In genomic region chr6:119312875-119313338, GRCh38 we compare ENCODE assay signal across 1 cellular context.
TF ChIP-seq lines count a peak whose summit lies in the region.

No MANE protein-coding gene starts in this region.

TF ChIP-seq in GM12878, 131 proteins besides CTCF, POLR2A, EP300 and RAD21 (continued from another document):
- no peak for TF ChIP-seq ZBTB40 (IDR thresholded peaks at IDR 0.05; ENCODE audit: borderline replicate concordance)
- TF ChIP-seq POU2F2 (IDR thresholded peaks at IDR 0.05; ENCODE audit: borderline replicate concordance, low read depth, low read length), result no peak
- peak in 1 of 2 experiments; percentile 69; a peak in 2 of 4 replicates for TF ChIP-seq BHLHE40 (IDR thresholded peaks at IDR 0.05; ENCODE audit: borderline replicate concordance in 1 of 2, low read depth in 2 of 2, low read length in 1 of 2)
- TF ChIP-seq FOXM1 (IDR thresholded peaks at IDR 0.05; ENCODE audit: low read depth, low read length), result 0 out of 2 replicates have a peak, but pooled peaks have one; percentile 24
- TF ChIP-seq NKRF (conservative IDR thresholded peaks at IDR 0.05), result no peak
- no peak for TF ChIP-seq YY1 (IDR thresholded peaks at IDR 0.05; ENCODE audit: low read depth, low read length)
- no peak for TF ChIP-seq KDM1A (IDR thresholded peaks at IDR 0.05; ENCODE audit: borderline replicate concordance)
- TF ChIP-seq MEF2B (IDR thresholded peaks at IDR 0.05; ENCODE audit: partially characterized antibody, poor library complexity, severe bottlenecking), result no peak
- TF ChIP-seq NR2C1 (IDR thresholded peaks at IDR 0.05), result peak; percentile 48; the same call in 1 of the 2 replicates
- TF ChIP-seq, protein P1, sequence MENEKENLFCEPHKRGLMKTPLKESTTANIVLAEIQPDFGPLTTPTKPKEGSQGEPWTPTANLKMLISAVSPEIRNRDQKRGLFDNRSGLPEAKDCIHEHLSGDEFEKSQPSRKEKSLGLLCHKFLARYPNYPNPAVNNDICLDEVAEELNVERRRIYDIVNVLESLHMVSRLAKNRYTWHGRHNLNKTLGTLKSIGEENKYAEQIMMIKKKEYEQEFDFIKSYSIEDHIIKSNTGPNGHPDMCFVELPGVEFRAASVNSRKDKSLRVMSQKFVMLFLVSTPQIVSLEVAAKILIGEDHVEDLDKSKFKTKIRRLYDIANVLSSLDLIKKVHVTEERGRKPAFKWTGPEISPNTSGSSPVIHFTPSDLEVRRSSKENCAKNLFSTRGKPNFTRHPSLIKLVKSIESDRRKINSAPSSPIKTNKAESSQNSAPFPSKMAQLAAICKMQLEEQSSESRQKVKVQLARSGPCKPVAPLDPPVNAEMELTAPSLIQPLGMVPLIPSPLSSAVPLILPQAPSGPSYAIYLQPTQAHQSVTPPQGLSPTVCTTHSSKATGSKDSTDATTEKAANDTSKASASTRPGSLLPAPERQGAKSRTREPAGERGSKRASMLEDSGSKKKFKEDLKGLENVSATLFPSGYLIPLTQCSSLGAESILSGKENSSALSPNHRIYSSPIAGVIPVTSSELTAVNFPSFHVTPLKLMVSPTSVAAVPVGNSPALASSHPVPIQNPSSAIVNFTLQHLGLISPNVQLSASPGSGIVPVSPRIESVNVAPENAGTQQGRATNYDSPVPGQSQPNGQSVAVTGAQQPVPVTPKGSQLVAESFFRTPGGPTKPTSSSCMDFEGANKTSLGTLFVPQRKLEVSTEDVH (IDR thresholded peaks at IDR 0.05; ENCODE audit: low read depth, partially characterized antibody), result no peak
- TF ChIP-seq HCFC1 (IDR thresholded peaks at IDR 0.05; ENCODE audit: low read length), result no peak
- TF ChIP-seq SIX5 (IDR thresholded peaks at IDR 0.05; ENCODE audit: low read depth, low read length, severe bottlenecking), result no peak
- TF ChIP-seq MTA2 (IDR thresholded peaks at IDR 0.05; ENCODE audit: low read depth), result peak; percentile 16; the same call in 1 of the 2 replicates
- TF ChIP-seq, protein P2, sequence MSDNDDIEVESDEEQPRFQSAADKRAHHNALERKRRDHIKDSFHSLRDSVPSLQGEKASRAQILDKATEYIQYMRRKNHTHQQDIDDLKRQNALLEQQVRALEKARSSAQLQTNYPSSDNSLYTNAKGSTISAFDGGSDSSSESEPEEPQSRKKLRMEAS (IDR thresholded peaks at IDR 0.05; ENCODE audit: low read depth, low read length), result no peak
- TF ChIP-seq PAX8 (IDR thresholded peaks at IDR 0.05), result no peak
- TF ChIP-seq EED (IDR thresholded peaks at IDR 0.05; ENCODE audit: low read depth), result peak; percentile 40; the same call in 1 of the 2 replicates
- TF ChIP-seq, protein P3, sequence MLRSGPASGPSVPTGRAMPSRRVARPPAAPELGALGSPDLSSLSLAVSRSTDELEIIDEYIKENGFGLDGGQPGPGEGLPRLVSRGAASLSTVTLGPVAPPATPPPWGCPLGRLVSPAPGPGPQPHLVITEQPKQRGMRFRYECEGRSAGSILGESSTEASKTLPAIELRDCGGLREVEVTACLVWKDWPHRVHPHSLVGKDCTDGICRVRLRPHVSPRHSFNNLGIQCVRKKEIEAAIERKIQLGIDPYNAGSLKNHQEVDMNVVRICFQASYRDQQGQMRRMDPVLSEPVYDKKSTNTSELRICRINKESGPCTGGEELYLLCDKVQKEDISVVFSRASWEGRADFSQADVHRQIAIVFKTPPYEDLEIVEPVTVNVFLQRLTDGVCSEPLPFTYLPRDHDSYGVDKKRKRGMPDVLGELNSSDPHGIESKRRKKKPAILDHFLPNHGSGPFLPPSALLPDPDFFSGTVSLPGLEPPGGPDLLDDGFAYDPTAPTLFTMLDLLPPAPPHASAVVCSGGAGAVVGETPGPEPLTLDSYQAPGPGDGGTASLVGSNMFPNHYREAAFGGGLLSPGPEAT (IDR thresholded peaks at IDR 0.05; ENCODE audit: low read depth), result 0 out of 2 replicates have a peak, but pooled peaks have one; percentile 40
- peak; percentile 60; the same call in 1 of the 2 replicates for TF ChIP-seq ZNF687 (IDR thresholded peaks at IDR 0.05)
